ENCODE assay signal across 9 cellular contexts in genomic region chr1:43366601-43367025, GRCh38. TPM values are rescaled to one million over a fixed set of nuclear protein-coding genes. Genes with fewer than 3 reads are reported as not detected.
A peak's percentile ranks its signal among the peaks of the same experiment; 100 is the strongest.
DNase-seq lines count a peak whose midpoint lies in the region; ATAC-seq lines count a peak whose summit lies in the region.
"Had no signal": no experiment of that assay in that cellular context is flagged by ENCODE, and none has a peak within 500 bp of the region (broad histone marks: within the 10 kb centered on the region; RNA-seq: fewer than 3 reads in every experiment).

No MANE protein-coding gene starts in this region.

- H3K4me3 Mint-ChIP-seq in activated T-helper 1 cell treated with anti-CD3 and anti-CD28 coated beads, Interleukin-12 subunit alpha, Interleukin-12 subunit beta, Interleukin-2, Interleukin-4 antibody, amounts not matched to agents 30 ng/mL and 10 ng/mL and 1 ng/mL, durations not matched to agents 14 hours and 24 hours and 36 hours = peak overlapping the region; percentile 92
- peak overlapping the region; percentile 86 to 100 for H3K4me3 Mint-ChIP-seq in stimulated activated naive B cell treated with anti-CD40 and anti-IgM and Interleukin-4, amounts not matched to agents 10 μg/mL and 1 μg/mL and 100 μg/mL, for 72 hours

- H3K4me3 ChIP-seq in iPS-18c (ENCODE audit: insufficient read depth, low read depth, low read length) = peak overlapping the region; percentile 81

- H3K9me3 ChIP-seq in iPS-18c (ENCODE audit: control insufficient read depth, insufficient read depth, low read length) = no peaks in the 10 kb centered on the region

- H3K27me3 Mint-ChIP-seq in activated T-helper 1 cell treated with anti-CD3 and anti-CD28 coated beads, Interleukin-12 subunit alpha, Interleukin-12 subunit beta, Interleukin-2, Interleukin-4 antibody, amounts not matched to agents 30 ng/mL and 10 ng/mL and 1 ng/mL, durations not matched to agents 14 hours and 24 hours and 36 hours (ENCODE audit: insufficient read depth) = no peaks in the 10 kb centered on the region
- H3K27me3 Mint-ChIP-seq in stimulated activated naive B cell treated with anti-CD40 and anti-IgM and Interleukin-4, amounts not matched to agents 10 μg/mL and 1 μg/mL and 100 μg/mL, for 72 hours = no peaks in the 10 kb centered on the region

- intact Hi-C loops in activated T-helper 1 cell treated with anti-CD3 and anti-CD28 coated beads, Interleukin-12 subunit alpha, Interleukin-12 subunit beta, Interleukin-2, Interleukin-4 antibody, amounts not matched to agents 30 ng/mL and 10 ng/mL and 1 ng/mL, durations not matched to agents 14 hours and 24 hours and 36 hours (cut with micrococcal nuclease) = loop anchor here (5.0 to 10.0 kb wide), 6 partner anchors 94 to 684 kb away; partner anchors contain the start of genes ATP6V0B, B4GALT2, DPH2 and ST3GAL3

- H3K27ac Mint-ChIP-seq in activated T-helper 1 cell treated with anti-CD3 and anti-CD28 coated beads, Interleukin-12 subunit alpha, Interleukin-12 subunit beta, Interleukin-2, Interleukin-4 antibody, amounts not matched to agents 30 ng/mL and 10 ng/mL and 1 ng/mL, durations not matched to agents 14 hours and 24 hours and 36 hours = peak overlapping the region; percentile 86
- H3K27ac Mint-ChIP-seq in stimulated activated naive B cell treated with anti-CD40 and anti-IgM and Interleukin-4, amounts not matched to agents 10 μg/mL and 1 μg/mL and 100 μg/mL, for 72 hours = peak overlapping the region; percentile 95

- ATAC-seq in stimulated activated naive B cell treated with anti-CD40 and anti-IgM and Interleukin-4, amounts not matched to agents 10 μg/mL and 1 μg/mL and 100 μg/mL, for 72 hours (replicated peaks) = no peak

- peaks cover 42% of the 10 kb centered on the region for H3K36me3 Mint-ChIP-seq in activated T-helper 1 cell treated with anti-CD3 and anti-CD28 coated beads, Interleukin-12 subunit alpha, Interleukin-12 subunit beta, Interleukin-2, Interleukin-4 antibody, amounts not matched to agents 30 ng/mL and 10 ng/mL and 1 ng/mL, durations not matched to agents 14 hours and 24 hours and 36 hours (ENCODE audit: low read depth)
- H3K36me3 Mint-ChIP-seq in stimulated activated naive B cell treated with anti-CD40 and anti-IgM and Interleukin-4, amounts not matched to agents 10 μg/mL and 1 μg/mL and 100 μg/mL, for 72 hours = peaks cover 55 to 65% of the 10 kb centered on the region in 2 donors

- no peaks in the 10 kb centered on the region for H3K9me3 Mint-ChIP-seq in activated T-helper 1 cell treated with anti-CD3 and anti-CD28 coated beads, Interleukin-12 subunit alpha, Interleukin-12 subunit beta, Interleukin-2, Interleukin-4 antibody, amounts not matched to agents 30 ng/mL and 10 ng/mL and 1 ng/mL, durations not matched to agents 14 hours and 24 hours and 36 hours
- no peaks in the 10 kb centered on the region for H3K9me3 Mint-ChIP-seq in stimulated activated naive B cell treated with anti-CD40 and anti-IgM and Interleukin-4, amounts not matched to agents 10 μg/mL and 1 μg/mL and 100 μg/mL, for 72 hours

- DNase-seq in DMS53 (lab: John Stamatoyannopoulos, UW) (peak; percentile 60), DMS53 treated with DMSO at 0.1 percent for 48 hours (lab: John Stamatoyannopoulos, UW; ENCODE audit: unreplicated experiment) (no peak), D341Med (ENCODE audit: low spot score) (no peak), occipital lobe (lab: John Stamatoyannopoulos, UW) (no peak)
- DNase-seq in activated T-helper 1 cell treated with anti-CD3 and anti-CD28 coated beads, Interleukin-12 subunit alpha, Interleukin-12 subunit beta, Interleukin-2, Interleukin-4 antibody, amounts not matched to agents 30 ng/mL and 10 ng/mL and 1 ng/mL, durations not matched to agents 14 hours and 24 hours and 36 hours (ENCODE audit: low spot score) = no peak
- DNase-seq in stimulated activated naive B cell treated with anti-CD40 and anti-IgM and Interleukin-4, amounts not matched to agents 10 μg/mL and 1 μg/mL and 100 μg/mL, for 72 hours = no peak
- no peak for DNase-seq in stimulated activated CD4-positive, alpha-beta T cell treated with anti-CD3 and anti-CD28 coated beads, Interleukin-2, amount 100 ng/mL, for 24 hours
- DNase-seq: SIG-M5 had no signal

- peaks cover 53% of the 10 kb centered on the region for H3K4me1 Mint-ChIP-seq in activated T-helper 1 cell treated with anti-CD3 and anti-CD28 coated beads, Interleukin-12 subunit alpha, Interleukin-12 subunit beta, Interleukin-2, Interleukin-4 antibody, amounts not matched to agents 30 ng/mL and 10 ng/mL and 1 ng/mL, durations not matched to agents 14 hours and 24 hours and 36 hours (ENCODE audit: low read depth)
- H3K4me1 Mint-ChIP-seq in stimulated activated naive B cell treated with anti-CD40 and anti-IgM and Interleukin-4, amounts not matched to agents 10 μg/mL and 1 μg/mL and 100 μg/mL, for 72 hours = peaks cover 35 to 50% of the 10 kb centered on the region in 2 donors

RNA-seq across cellular contexts. Expression of gene ELOVL1, which starts 1.2 kb away (rescaled TPM):
- total RNA-seq in activated T-helper 1 cell treated with anti-CD3 and anti-CD28 coated beads, Interleukin-12 subunit alpha, Interleukin-12 subunit beta, Interleukin-2, Interleukin-4 antibody, amounts not matched to agents 30 ng/mL and 10 ng/mL and 1 ng/mL, durations not matched to agents 14 hours and 24 hours and 36 hours = 81.8 and 85.7 TPM in 2 replicates
- total RNA-seq in occipital lobe = 7.0 TPM

RNA-seq across cellular contexts. Expression of gene CDC20, which starts 7.8 kb away (rescaled TPM):
- 82.9 and 91.8 TPM in 2 replicates for total RNA-seq in activated T-helper 1 cell treated with anti-CD3 and anti-CD28 coated beads, Interleukin-12 subunit alpha, Interleukin-12 subunit beta, Interleukin-2, Interleukin-4 antibody, amounts not matched to agents 30 ng/mL and 10 ng/mL and 1 ng/mL, durations not matched to agents 14 hours and 24 hours and 36 hours
- 4.2 TPM for total RNA-seq in occipital lobe

RNA-seq across cellular contexts. Expression of gene MED8, which starts 23.0 kb away (rescaled TPM):
- total RNA-seq in activated T-helper 1 cell treated with anti-CD3 and anti-CD28 coated beads, Interleukin-12 subunit alpha, Interleukin-12 subunit beta, Interleukin-2, Interleukin-4 antibody, amounts not matched to agents 30 ng/mL and 10 ng/mL and 1 ng/mL, durations not matched to agents 14 hours and 24 hours and 36 hours = 43.0 and 48.5 TPM in 2 replicates
- total RNA-seq in occipital lobe = 20.7 TPM

RNA-seq across cellular contexts. Expression of gene SZT2, which starts 23.1 kb away (rescaled TPM):
- 59.2 and 64.5 TPM in 2 replicates for total RNA-seq in activated T-helper 1 cell treated with anti-CD3 and anti-CD28 coated beads, Interleukin-12 subunit alpha, Interleukin-12 subunit beta, Interleukin-2, Interleukin-4 antibody, amounts not matched to agents 30 ng/mL and 10 ng/mL and 1 ng/mL, durations not matched to agents 14 hours and 24 hours and 36 hours
- 17.3 TPM for total RNA-seq in occipital lobe

RNA-seq across cellular contexts. Expression of gene MPL, which starts 29.0 kb away (rescaled TPM):
- not detected in 2 replicates for total RNA-seq in activated T-helper 1 cell treated with anti-CD3 and anti-CD28 coated beads, Interleukin-12 subunit alpha, Interleukin-12 subunit beta, Interleukin-2, Interleukin-4 antibody, amounts not matched to agents 30 ng/mL and 10 ng/mL and 1 ng/mL, durations not matched to agents 14 hours and 24 hours and 36 hours
- not detected for total RNA-seq in occipital lobe

Comparison
In these comparisons a context has a peak if more than half of its experiments do, and no peak if none do; other contexts are left out.
1. RNA of gene ELOVL1, which starts 1.2 kb away (total RNA-seq): 81.8 to 85.7 TPM in activated T-helper 1 cell treated with anti-CD3 and anti-CD28 coated beads, Interleukin-12 subunit alpha, Interleukin-12 subunit beta, Interleukin-2, Interleukin-4 antibody, amounts not matched to agents 30 ng/mL and 10 ng/mL and 1 ng/mL, durations not matched to agents 14 hours and 24 hours and 36 hours; 7.0 TPM in occipital lobe (single experiment); every median in the first group is over 10 times any median in the second.
2. RNA of gene CDC20, which starts 7.8 kb away (total RNA-seq): 82.9 to 91.8 TPM in activated T-helper 1 cell treated with anti-CD3 and anti-CD28 coated beads, Interleukin-12 subunit alpha, Interleukin-12 subunit beta, Interleukin-2, Interleukin-4 antibody, amounts not matched to agents 30 ng/mL and 10 ng/mL and 1 ng/mL, durations not matched to agents 14 hours and 24 hours and 36 hours; 4.2 TPM in occipital lobe (single experiment); every median in the first group is over 10 times any median in the second.